In the genomic region with DNA sequence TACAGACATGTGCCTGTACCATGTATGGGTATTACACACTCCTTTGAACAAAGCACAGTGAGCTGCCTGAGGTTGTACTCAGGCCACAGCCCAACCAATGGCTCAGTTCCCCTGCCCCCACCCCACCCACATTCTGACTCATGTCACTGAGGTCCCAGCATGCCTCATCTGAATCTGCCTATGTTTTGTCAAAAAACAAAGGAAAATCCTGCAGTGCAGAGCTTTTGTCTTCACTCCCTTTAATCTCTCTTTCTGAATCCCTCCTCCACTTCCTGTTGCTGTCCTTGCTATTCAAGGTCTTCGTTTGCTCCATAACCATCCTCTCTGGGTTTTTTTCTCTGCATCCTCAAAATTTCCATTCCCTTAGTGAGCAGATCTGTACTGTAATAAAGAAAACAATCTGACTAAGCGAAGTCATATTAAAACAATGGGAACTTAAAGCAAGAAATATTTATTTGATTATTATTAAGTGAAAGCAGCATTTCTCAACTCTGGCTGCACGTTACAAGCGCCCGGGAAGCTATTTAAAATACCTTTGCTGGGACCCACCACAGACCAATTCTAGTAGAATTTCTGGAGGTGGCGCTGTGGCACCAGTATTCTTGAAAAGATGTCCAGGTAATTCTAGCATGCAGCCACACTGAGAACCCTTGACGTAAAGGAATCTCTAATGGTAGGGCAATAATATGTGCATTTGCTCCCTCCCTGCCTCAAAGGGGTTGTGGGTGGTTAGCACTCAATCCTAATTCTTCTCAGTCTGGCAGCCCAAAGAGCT, we compare ENCODE assay signal across 8 cellular contexts. TPM values are rescaled to one million over a fixed set of nuclear protein-coding genes. Genes with fewer than 3 reads are reported as not detected.
DNase-seq lines count a peak whose midpoint lies in the region; ATAC-seq and TF ChIP-seq lines count a peak whose summit lies in the region.

No MANE protein-coding gene starts in this region.

- H3K36me3 ChIP-seq in left ventricle myocardium inferior: no peaks in the 10 kb centered on the region
- H3K36me3 ChIP-seq in tibial nerve: no peaks in the 10 kb centered on the region
- no peaks in the 10 kb centered on the region for H3K36me3 ChIP-seq in tibial artery

- ATAC-seq in left cardiac atrium: peak in 1 of 2 donors; percentile 61

- WGBS in tibial nerve, 2 donors: 48 to 59% methylated on average over 6 to 7 of the region's 7 CpGs

- intact Hi-C loops in left cardiac atrium (cut with DNase I) (loop anchor here in 1 of 2 donors (5.0 to 10.0 kb wide), 2 partner anchors 771 to 1268 kb away; no protein-coding TSS in a partner anchor), left ventricle myocardium inferior (cut with micrococcal nuclease) (no loop called here), tibial artery (cut with DNase I; ENCODE audit: low total_unique reads) (no loop called here)

- H3K9me3 ChIP-seq in left ventricle myocardium inferior (replicated peaks): no peaks in the 10 kb centered on the region
- H3K9me3 ChIP-seq in tibial nerve: no peaks in the 10 kb centered on the region
- H3K9me3 ChIP-seq in tibial artery: no peaks in the 10 kb centered on the region

- TF ChIP-seq CTCF in left ventricle myocardium inferior (IDR thresholded peaks at IDR 0.05; ENCODE audit: borderline replicate concordance): no peak
- TF ChIP-seq CTCF in tibial nerve (IDR thresholded peaks at IDR 0.05): no peak
- TF ChIP-seq CTCF in tibial artery (IDR thresholded peaks at IDR 0.05): no peak

- TF ChIP-seq POLR2A in tibial nerve (IDR thresholded peaks at IDR 0.05): no peak

- no peaks in the 10 kb centered on the region for H3K27me3 ChIP-seq in left ventricle myocardium inferior (ENCODE audit: low read depth)
- H3K27me3 ChIP-seq in tibial nerve: peaks cover 0 to 44% of the 10 kb centered on the region in 2 donors
- no peaks in the 10 kb centered on the region for H3K27me3 ChIP-seq in tibial artery

- DNase-seq in left cardiac atrium (peak; percentile 23), left ventricle myocardium inferior (no peak), RPMI7951 (ENCODE audit: low read depth) (peak; percentile 41), epithelial cell of prostate (ENCODE audit: low read depth, low spot score) (no peak), globus pallidus (ENCODE audit: low spot score) (no peak), tibial nerve (ENCODE audit: low spot score in 2 of 2) (no peak), tibial artery (no peak)
- DNase-seq in stimulated activated CD4-positive, alpha-beta T cell treated with anti-CD3 and anti-CD28 coated beads, Interleukin-4, amount 100 ng/mL, for 4 hours: peak; percentile 6 to 17

- H3K27ac ChIP-seq in left ventricle myocardium inferior (replicated peaks) (no peak overlapping the region), epithelial cell of prostate (peak overlapping the region; percentile 20), tibial nerve (no peak overlapping the region), tibial artery (no peak overlapping the region)

- no peak overlapping the region for H3K4me3 ChIP-seq in left ventricle myocardium inferior
- no peak overlapping the region for H3K4me3 ChIP-seq in tibial nerve
- H3K4me3 ChIP-seq in tibial artery: no peak overlapping the region

- no peak for TF ChIP-seq EP300 in tibial nerve (IDR thresholded peaks at IDR 0.05)

- H3K4me1 ChIP-seq in left ventricle myocardium inferior (peaks cover 4% of the 10 kb centered on the region), tibial nerve (peaks cover 0 to 4% (median 0%) of the 10 kb centered on the region in 4 donors), tibial artery (peaks cover 0 to 3% (median 0%) of the 10 kb centered on the region in 4 donors)

RNA-seq across cellular contexts. Expression of a gene that starts 8.8 kb away (rescaled TPM):
- total RNA-seq in left cardiac atrium (not detected), left ventricle myocardium inferior (not detected), tibial nerve (not detected)
- not detected in 2 replicates for total RNA-seq in RPMI7951 (2014; rRNA removed; shearing (Covaris generic))

Comparison
In these comparisons a context has a peak if more than half of its experiments do, and no peak if none do; other contexts are left out.
1. DNase-seq: peak in left cardiac atrium (single experiment), RPMI7951 (single experiment) and stimulated activated CD4-positive, alpha-beta T cell treated with anti-CD3 and anti-CD28 coated beads, Interleukin-4, amount 100 ng/mL, for 4 hours (2 of 2); none in left ventricle myocardium inferior (single experiment), epithelial cell of prostate (single experiment), globus pallidus (single experiment), tibial nerve (0 of 2) and tibial artery (0 of 2).